ENCODE assay signal across 16 cellular contexts in the genomic region with DNA sequence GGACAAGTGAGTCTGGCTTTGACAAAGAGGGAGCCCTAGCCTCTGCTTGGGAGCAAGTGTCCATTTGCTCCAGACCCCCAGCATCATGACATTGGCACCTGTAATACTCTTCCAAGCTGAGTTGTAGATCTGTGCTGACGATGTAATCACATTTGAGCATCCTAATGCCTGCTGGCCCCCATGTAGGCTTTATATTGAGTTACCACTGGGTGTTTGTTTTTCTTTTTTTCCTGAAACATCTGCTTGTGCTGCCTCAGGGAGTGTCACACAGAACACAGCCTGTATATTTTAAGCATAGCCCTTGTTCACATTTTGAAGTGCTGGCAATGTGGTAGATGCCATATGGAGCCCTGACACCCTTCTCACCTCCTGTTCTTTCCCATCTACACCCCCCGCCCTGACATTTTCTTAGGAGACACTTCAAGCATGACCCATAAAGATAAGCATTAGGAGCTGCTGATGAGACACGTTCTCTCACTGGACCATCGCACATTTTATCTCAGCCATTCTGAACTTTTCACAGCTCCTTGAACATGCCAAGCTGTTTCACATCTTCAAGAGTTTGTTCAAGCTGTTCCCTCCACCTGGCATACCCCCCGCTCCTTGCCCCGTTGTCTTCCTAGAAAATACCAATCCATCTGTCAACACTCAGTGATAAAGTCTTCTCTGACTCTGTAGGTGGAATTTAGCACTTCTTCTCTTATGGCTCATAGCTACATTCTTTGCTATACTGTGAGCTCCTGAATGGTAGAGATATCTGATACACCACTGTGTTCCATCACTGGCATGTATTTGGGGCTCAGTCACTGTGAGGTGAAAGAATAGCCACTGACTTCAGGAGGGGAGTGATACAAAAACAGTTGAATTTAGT.
A peak's percentile ranks its signal among the peaks of the same experiment; 100 is the strongest.
DNase-seq lines count a peak whose midpoint lies in the region; ATAC-seq and TF ChIP-seq lines count a peak whose summit lies in the region.
"Had no signal": no experiment of that assay in that cellular context is flagged by ENCODE, and none has a peak within 500 bp of the region (broad histone marks: within the 10 kb centered on the region; RNA-seq: fewer than 3 reads in every experiment).

No MANE protein-coding gene starts in this region.

- H3K27me3 Mint-ChIP-seq in glutamatergic neuron (ENCODE audit: unreplicated experiment) = peaks cover 5% of the 10 kb centered on the region
- no peaks in the 10 kb centered on the region for H3K27me3 Mint-ChIP-seq in activated CD8-positive, alpha-beta T cell treated with anti-CD3 and anti-CD28 coated beads for 36 hours
- H3K27me3 Mint-ChIP-seq: activated CD4-positive, alpha-beta T cell treated with anti-CD3 and anti-CD28 coated beads, Interleukin-2, amount 10 ng/mL, durations not matched to agents 24 days and 14 days; activated naive CD8-positive, alpha-beta T cell; activated T-cell treated with anti-CD3 and anti-CD28 coated beads, Interleukin-2, amount 50 U/mL, for 24 hours had no signal

- H3K36me3 Mint-ChIP-seq in glutamatergic neuron (ENCODE audit: unreplicated experiment) = no peaks in the 10 kb centered on the region
- peaks cover 4% of the 10 kb centered on the region for H3K36me3 Mint-ChIP-seq in activated CD8-positive, alpha-beta T cell treated with anti-CD3 and anti-CD28 coated beads for 36 hours (ENCODE audit: low read depth)
- H3K36me3 Mint-ChIP-seq: stimulated activated effector memory CD8-positive, alpha-beta T cell treated with anti-CD3 and anti-CD28 coated beads, Interleukin-12 subunit alpha, Interleukin-12 subunit beta, amount 100 ng/mL, for 72 hours had no signal

- intact Hi-C loops in activated CD8-positive, alpha-beta T cell treated with anti-CD3 and anti-CD28 coated beads for 36 hours (cut with micrococcal nuclease) = no loop called here

- ATAC-seq in activated CD8-positive, alpha-beta T cell treated with anti-CD3 and anti-CD28 coated beads for 36 hours = no peak
- no peak for ATAC-seq in GM19328 (IDR thresholded peaks at IDR 0.05; ENCODE audit: unreplicated experiment)
- ATAC-seq: stimulated activated effector memory CD8-positive, alpha-beta T cell treated with anti-CD3 and anti-CD28 coated beads, Interleukin-12 subunit alpha, Interleukin-12 subunit beta, amount 100 ng/mL, for 72 hours had no signal

- H3K9me3 Mint-ChIP-seq in glutamatergic neuron (ENCODE audit: unreplicated experiment) = peaks cover 11% of the 10 kb centered on the region
- H3K9me3 Mint-ChIP-seq in activated CD8-positive, alpha-beta T cell treated with anti-CD3 and anti-CD28 coated beads for 36 hours = no peaks in the 10 kb centered on the region
- H3K9me3 Mint-ChIP-seq: activated CD4-positive, alpha-beta T cell treated with anti-CD3 and anti-CD28 coated beads, Interleukin-2, amount 10 ng/mL, durations not matched to agents 24 days and 14 days; activated T-cell treated with anti-CD3 and anti-CD28 coated beads, Interleukin-2, amount 50 U/mL, for 24 hours; stimulated activated effector memory CD8-positive, alpha-beta T cell treated with anti-CD3 and anti-CD28 coated beads, Interleukin-12 subunit alpha, Interleukin-12 subunit beta, amount 100 ng/mL, for 72 hours had no signal

- TF ChIP-seq CTCF in glutamatergic neuron (IDR thresholded peaks at IDR 0.05; ENCODE audit: partially characterized antibody, unreplicated experiment) = no peak
- TF ChIP-seq CTCF in activated CD8-positive, alpha-beta T cell treated with anti-CD3 and anti-CD28 coated beads for 36 hours (IDR thresholded peaks at IDR 0.05) = no peak

- peaks cover 55% of the 10 kb centered on the region for H3K4me1 Mint-ChIP-seq in glutamatergic neuron (ENCODE audit: low read depth, unreplicated experiment)
- peaks cover 14% of the 10 kb centered on the region for H3K4me1 Mint-ChIP-seq in activated CD8-positive, alpha-beta T cell treated with anti-CD3 and anti-CD28 coated beads for 36 hours (ENCODE audit: low read depth)

- peak overlapping the region; percentile 12 for H3K4me3 Mint-ChIP-seq in glutamatergic neuron (ENCODE audit: unreplicated experiment)
- H3K4me3 Mint-ChIP-seq in activated CD8-positive, alpha-beta T cell treated with anti-CD3 and anti-CD28 coated beads for 36 hours = no peak overlapping the region
- H3K4me3 Mint-ChIP-seq: activated CD4-positive, alpha-beta T cell treated with anti-CD3 and anti-CD28 coated beads, Interleukin-2, amount 10 ng/mL, durations not matched to agents 24 days and 14 days; activated naive CD8-positive, alpha-beta T cell; activated T-cell treated with anti-CD3 and anti-CD28 coated beads, Interleukin-2, amount 50 U/mL, for 24 hours; stimulated activated effector memory CD8-positive, alpha-beta T cell treated with anti-CD3 and anti-CD28 coated beads, Interleukin-12 subunit alpha, Interleukin-12 subunit beta, amount 100 ng/mL, for 72 hours had no signal

- CTCF ChIA-PET in activated CD8-positive, alpha-beta T cell treated with anti-CD3 and anti-CD28 coated beads for 36 hours (lab: Charles Lee) = interaction anchor here (0.7 to 1.9 kb wide), 3 partner anchors 9 to 175 kb away, joined by 3 to 8 read pairs (median 3); no protein-coding TSS in a partner anchor

- POLR2A ChIA-PET in activated CD8-positive, alpha-beta T cell treated with anti-CD3 and anti-CD28 coated beads for 36 hours (lab: Charles Lee) = no interaction called here

- peak overlapping the region; percentile 78 for H3K27ac Mint-ChIP-seq in glutamatergic neuron (ENCODE audit: unreplicated experiment)
- no peak overlapping the region for H3K27ac Mint-ChIP-seq in activated CD8-positive, alpha-beta T cell treated with anti-CD3 and anti-CD28 coated beads for 36 hours
- H3K27ac Mint-ChIP-seq: activated CD4-positive, alpha-beta T cell treated with anti-CD3 and anti-CD28 coated beads, Interleukin-2, amount 10 ng/mL, durations not matched to agents 24 days and 14 days; activated naive CD8-positive, alpha-beta T cell; activated T-cell treated with anti-CD3 and anti-CD28 coated beads, Interleukin-2, amount 50 U/mL, for 24 hours; stimulated activated effector memory CD8-positive, alpha-beta T cell treated with anti-CD3 and anti-CD28 coated beads, Interleukin-12 subunit alpha, Interleukin-12 subunit beta, amount 100 ng/mL, for 72 hours had no signal

- peak; percentile 38 for DNase-seq in DMS153 (lab: John Stamatoyannopoulos, UW)
- no peak for DNase-seq in DMS153 treated with DMSO at 0.1 percent for 48 hours (lab: John Stamatoyannopoulos, UW; ENCODE audit: unreplicated experiment)
- DNase-seq in DMS79 treated with DMSO at 0.1 percent for 48 hours (lab: John Stamatoyannopoulos, UW) = peak; percentile 71
- DNase-seq in NCI-H510A (lab: John Stamatoyannopoulos, UW) = peak; percentile 11
- DNase-seq in glutamatergic neuron = no peak
- DNase-seq in activated CD8-positive, alpha-beta T cell treated with anti-CD3 and anti-CD28 coated beads for 36 hours = no peak
- no peak for DNase-seq in stimulated activated CD4-positive, alpha-beta T cell treated with anti-CD3 and anti-CD28 coated beads, Interleukin-1b, Interleukin-23, amount 100 ng/mL, for 48 hours
- DNase-seq: activated CD4-positive, alpha-beta T cell treated with anti-CD3 and anti-CD28 coated beads, Interleukin-2, amount 10 ng/mL, durations not matched to agents 24 days and 14 days; activated T-cell treated with anti-CD3 and anti-CD28 coated beads, Interleukin-2, amount 50 U/mL, for 24 hours; effector CD8-positive, alpha-beta T cell; kidney; nucleus accumbens; transverse colon had no signal

Comparison
In these comparisons a context has a peak if more than half of its experiments do, and no peak if none do; other contexts are left out.
1. DNase-seq: peak in DMS153 (single experiment), DMS79 treated with DMSO at 0.1 percent for 48 hours (single experiment) and NCI-H510A (single experiment); none in DMS153 treated with DMSO at 0.1 percent for 48 hours (single experiment), glutamatergic neuron (single experiment), activated CD8-positive, alpha-beta T cell treated with anti-CD3 and anti-CD28 coated beads for 36 hours (single experiment) and stimulated activated CD4-positive, alpha-beta T cell treated with anti-CD3 and anti-CD28 coated beads, Interleukin-1b, Interleukin-23, amount 100 ng/mL, for 48 hours (single experiment).